In genomic region chr9:129241725-129242124, GRCh38 we compare ENCODE assay signal across 16 cellular contexts.
"Had no signal": no experiment of that assay in that cellular context is flagged by ENCODE, and none has a peak within 500 bp of the region (broad histone marks: within the 10 kb centered on the region; RNA-seq: fewer than 3 reads in every experiment).

No MANE protein-coding gene starts in this region.

- FAIRE-seq: endometrium had no signal

- H3K36me3 ChIP-seq: ovary had no signal

- H3K27me3 ChIP-seq: dorsolateral prefrontal cortex, ovary had no signal

- H3K4me3 ChIP-seq: dorsolateral prefrontal cortex, ovary, smooth muscle cell had no signal

- ATAC-seq: activated T-helper 17 cell treated with anti-CD3 and anti-CD28 coated beads, Interleukin-2, amount 50 U/mL, for 72 hours; esophagus mucosa; stimulated activated naive B cell treated with anti-CD40 and anti-IgM and Interleukin-4, amounts not matched to agents 10 μg/mL and 1 μg/mL and 100 μg/mL, for 72 hours had no signal

- H3K4me3 Mint-ChIP-seq: activated B cell treated with CpG ODN at 0.5 μM for 24 hours; activated CD4-positive, alpha-beta T cell treated with anti-CD3 and anti-CD28 coated beads, Interleukin-2, amount 10 ng/mL, durations not matched to agents 24 days and 14 days; activated T-helper 17 cell treated with anti-CD3 and anti-CD28 coated beads, Interleukin-2, amount 50 U/mL, for 72 hours; neural crest cell; stimulated activated naive B cell treated with anti-CD40 and anti-IgM and Interleukin-4, amounts not matched to agents 10 μg/mL and 1 μg/mL and 100 μg/mL, for 72 hours; T-helper 1 cell treated with Interleukin-12 subunit alpha and Interleukin-12 subunit beta and Interleukin-4 antibody, amounts not matched to agents 30 μg/mL and 1 μg/mL, for 36 hours; type B pancreatic cell had no signal

- H3K9me3 ChIP-seq: ovary had no signal

- H3K9me3 Mint-ChIP-seq: activated B cell treated with CpG ODN at 0.5 μM for 24 hours; activated CD4-positive, alpha-beta T cell treated with anti-CD3 and anti-CD28 coated beads, Interleukin-2, amount 10 ng/mL, durations not matched to agents 24 days and 14 days; activated T-helper 17 cell treated with anti-CD3 and anti-CD28 coated beads, Interleukin-2, amount 50 U/mL, for 72 hours; neural crest cell; stimulated activated naive B cell treated with anti-CD40 and anti-IgM and Interleukin-4, amounts not matched to agents 10 μg/mL and 1 μg/mL and 100 μg/mL, for 72 hours; T-helper 1 cell treated with Interleukin-12 subunit alpha and Interleukin-12 subunit beta and Interleukin-4 antibody, amounts not matched to agents 30 μg/mL and 1 μg/mL, for 36 hours; type B pancreatic cell had no signal

- H3K27ac Mint-ChIP-seq: activated B cell treated with CpG ODN at 0.5 μM for 24 hours; activated CD4-positive, alpha-beta T cell treated with anti-CD3 and anti-CD28 coated beads, Interleukin-2, amount 10 ng/mL, durations not matched to agents 24 days and 14 days; activated T-helper 17 cell treated with anti-CD3 and anti-CD28 coated beads, Interleukin-2, amount 50 U/mL, for 72 hours; stimulated activated naive B cell treated with anti-CD40 and anti-IgM and Interleukin-4, amounts not matched to agents 10 μg/mL and 1 μg/mL and 100 μg/mL, for 72 hours; T-helper 1 cell treated with Interleukin-12 subunit alpha and Interleukin-12 subunit beta and Interleukin-4 antibody, amounts not matched to agents 30 μg/mL and 1 μg/mL, for 36 hours; type B pancreatic cell had no signal

- H3K27me3 Mint-ChIP-seq: activated T-helper 17 cell treated with anti-CD3 and anti-CD28 coated beads, Interleukin-2, amount 50 U/mL, for 72 hours; type B pancreatic cell had no signal

- H3K36me3 Mint-ChIP-seq: stimulated activated naive B cell treated with anti-CD40 and anti-IgM and Interleukin-4, amounts not matched to agents 10 μg/mL and 1 μg/mL and 100 μg/mL, for 72 hours; type B pancreatic cell had no signal

- DNase-seq: activated B cell treated with CpG ODN at 0.5 μM for 24 hours; activated CD4-positive, alpha-beta T cell treated with anti-CD3 and anti-CD28 coated beads, Interleukin-2, amount 10 ng/mL, durations not matched to agents 24 days and 14 days; activated CD8-positive, alpha-beta memory T cell treated with anti-CD3 and anti-CD28 coated beads for 24 hours; activated naive CD4-positive, alpha-beta T cell treated with anti-CD3 and anti-CD28 coated beads, Interleukin-2, amount 50 U/mL, for 16 hours; amniotic stem cell; mammary epithelial cell; stimulated activated naive B cell treated with anti-CD40 and anti-IgM and Interleukin-4, amounts not matched to agents 10 μg/mL and 1 μg/mL and 100 μg/mL, for 72 hours had no signal

- H3K27ac ChIP-seq: dorsolateral prefrontal cortex, ovary had no signal
